10 cellular contexts compared by ENCODE assay signal in genomic region chr22:48084041-48084748, GRCh38.
DNase-seq lines count a peak whose midpoint lies in the region; ATAC-seq and TF ChIP-seq lines count a peak whose summit lies in the region.
"Had no signal": no experiment of that assay in that cellular context is flagged by ENCODE, and none has a peak within 500 bp of the region (broad histone marks: within the 10 kb centered on the region; RNA-seq: fewer than 3 reads in every experiment).

No MANE protein-coding gene starts in this region.

- DNase-seq in OCI-M1 (lab: John Stamatoyannopoulos, UW): peak; percentile 46
- peak; percentile 72 for DNase-seq in posterior vena cava (ENCODE audit: low spot score)
- DNase-seq in nephron progenitor cell: no peak
- DNase-seq in NCI-H2171 treated with DMSO at 0.1 percent for 48 hours (lab: John Stamatoyannopoulos, UW): no peak
- DNase-seq: activated CD4-positive, alpha-beta T cell treated with anti-CD3 and anti-CD28 coated beads, Interleukin-2, amount 50 U/mL, for 4 hours; NCI-H1436 treated with DMSO at 0.1 percent for 48 hours had no signal

- no peaks in the 10 kb centered on the region for H3K36me3 Mint-ChIP-seq in nephron progenitor cell (ENCODE audit: low read depth)

- H3K27me3 Mint-ChIP-seq in nephron progenitor cell (ENCODE audit: low read depth, poor library complexity): peaks cover 4% of the 10 kb centered on the region

- no peak for TF ChIP-seq CTCF in nephron progenitor cell (IDR thresholded peaks at IDR 0.05)

- peaks cover 46% of the 10 kb centered on the region for H3K4me1 Mint-ChIP-seq in nephron progenitor cell

- H3K27ac Mint-ChIP-seq in nephron progenitor cell: no peak overlapping the region

- no peaks in the 10 kb centered on the region for H3K9me3 Mint-ChIP-seq in nephron progenitor cell

- ATAC-seq in GM19035 (IDR thresholded peaks at IDR 0.05; ENCODE audit: unreplicated experiment) (peak; percentile 55), HG02642 (IDR thresholded peaks at IDR 0.05; ENCODE audit: poor library complexity, unreplicated experiment) (peak; percentile 63), HG03565 (IDR thresholded peaks at IDR 0.05; ENCODE audit: unreplicated experiment) (no peak)
- ATAC-seq: Right ventricle myocardium inferior had no signal

- intact Hi-C loops in posterior vena cava (cut with DNase I): no loop called here

- H3K4me3 Mint-ChIP-seq in nephron progenitor cell: no peak overlapping the region

Comparison
In these comparisons a context has a peak if more than half of its experiments do, and no peak if none do; other contexts are left out.
1. DNase-seq: peak in OCI-M1 (single experiment) and posterior vena cava (single experiment); none in nephron progenitor cell (single experiment) and NCI-H2171 treated with DMSO at 0.1 percent for 48 hours (single experiment).